ENCODE assay signal across 23 cellular contexts in genomic region chr20:50343125-50343489, GRCh38.
"Had no signal": no experiment of that assay in that cellular context is flagged by ENCODE, and none has a peak within 500 bp of the region (broad histone marks: within the 10 kb centered on the region; RNA-seq: fewer than 3 reads in every experiment).

No MANE protein-coding gene starts in this region.

- H3K4me3 ChIP-seq: hepatocyte, lung, pancreas, psoas muscle, right atrium auricular region, thyroid gland, upper lobe of right lung had no signal

- H3K9me3 Mint-ChIP-seq: activated CD4-positive, alpha-beta memory T cell treated with anti-CD3 and anti-CD28 coated beads, Interleukin-2, amount 10 ng/mL, durations not matched to agents 7 days and 5 days; activated naive CD8-positive, alpha-beta T cell treated with anti-CD3 and anti-CD28 coated beads for 36 hours; activated T-helper 17 cell treated with anti-CD3 and anti-CD28 coated beads, Interleukin-2, amount 50 U/mL, for 72 hours; mesothelial cell of epicardium; naive thymus-derived CD8-positive, alpha-beta T cell had no signal

- H3K36me3 Mint-ChIP-seq: activated naive CD8-positive, alpha-beta T cell treated with anti-CD3 and anti-CD28 coated beads for 36 hours; mesothelial cell of epicardium; naive thymus-derived CD8-positive, alpha-beta T cell had no signal

- H3K4me2 ChIP-seq: hepatocyte had no signal

- H3K27ac ChIP-seq: foreskin keratinocyte, hepatocyte, pancreas, psoas muscle, right atrium auricular region, thyroid gland, upper lobe of right lung had no signal

- H3K27ac Mint-ChIP-seq: activated CD4-positive, alpha-beta memory T cell treated with anti-CD3 and anti-CD28 coated beads, Interleukin-2, amount 10 ng/mL, durations not matched to agents 7 days and 5 days; activated naive CD8-positive, alpha-beta T cell treated with anti-CD3 and anti-CD28 coated beads for 36 hours; activated T-helper 17 cell treated with anti-CD3 and anti-CD28 coated beads, Interleukin-2, amount 50 U/mL, for 72 hours; mesothelial cell of epicardium had no signal

- ATAC-seq: activated T-helper 17 cell treated with anti-CD3 and anti-CD28 coated beads, Interleukin-2, amount 50 U/mL, for 72 hours; foreskin keratinocyte; naive thymus-derived CD8-positive, alpha-beta T cell; psoas muscle; SK-N-SH treated with all-trans-retinoic acid at 6 μM for 48 hours; stimulated activated naive CD8-positive, alpha-beta T cell treated with anti-CD3 and anti-CD28 coated beads, Interleukin-15, Interleukin-2, amounts not matched to agents 100 U/mL and 50 U/mL, for 24 hours; upper lobe of right lung had no signal

- H2AFZ ChIP-seq: hepatocyte had no signal

- H3K4me1 ChIP-seq: foreskin keratinocyte had no signal

- H3K36me3 ChIP-seq: pancreas, right atrium auricular region, thyroid gland, upper lobe of right lung had no signal

- DNase-seq: activated CD4-positive, alpha-beta memory T cell treated with anti-CD3 and anti-CD28 coated beads, Interleukin-2, amount 10 ng/mL, durations not matched to agents 7 days and 5 days; activated CD4-positive, alpha-beta T cell treated with anti-CD3 and anti-CD28 coated beads for 1 hour; activated naive CD4-positive, alpha-beta T cell treated with Interleukin-2 at 50 U/mL for 16 hours; activated naive CD8-positive, alpha-beta T cell treated with anti-CD3 and anti-CD28 coated beads for 36 hours; activated T-cell treated with anti-CD3 and anti-CD28 coated beads, Interleukin-2, amount 50 U/mL, for 1 hour; effector CD8-positive, alpha-beta T cell; erythroblast; foreskin keratinocyte; immature natural killer cell; psoas muscle; stimulated activated CD4-positive, alpha-beta T cell treated with anti-CD3 and anti-CD28 coated beads, Interleukin-12 subunit alpha, Interleukin-12 subunit beta, amount 100 ng/mL, for 4 hours; stimulated activated CD4-positive, alpha-beta T cell treated with anti-CD3 and anti-CD28 coated beads, Interleukin-4, amount 100 ng/mL, for 4 hours; stimulated activated naive CD8-positive, alpha-beta T cell treated with anti-CD3 and anti-CD28 coated beads, Interleukin-15, Interleukin-2, amounts not matched to agents 100 U/mL and 50 U/mL, for 24 hours; upper lobe of right lung had no signal

- H3K27me3 Mint-ChIP-seq: activated T-helper 17 cell treated with anti-CD3 and anti-CD28 coated beads, Interleukin-2, amount 50 U/mL, for 72 hours had no signal

- H3K9me3 ChIP-seq: pancreas, psoas muscle, right atrium auricular region, thyroid gland, upper lobe of right lung had no signal

- H3K27me3 ChIP-seq: foreskin keratinocyte, hepatocyte, pancreas, right atrium auricular region, thyroid gland, upper lobe of right lung had no signal

- H3K4me3 Mint-ChIP-seq: activated CD4-positive, alpha-beta memory T cell treated with anti-CD3 and anti-CD28 coated beads, Interleukin-2, amount 10 ng/mL, durations not matched to agents 7 days and 5 days; activated naive CD8-positive, alpha-beta T cell treated with anti-CD3 and anti-CD28 coated beads for 36 hours; activated T-helper 17 cell treated with anti-CD3 and anti-CD28 coated beads, Interleukin-2, amount 50 U/mL, for 72 hours; immature natural killer cell; mesothelial cell of epicardium had no signal
